Comparison of ENCODE assay signal across 1 cellular context in genomic region chr11:13602844-13603243, GRCh38.
TF ChIP-seq lines count a peak whose summit lies in the region.

No MANE protein-coding gene starts in this region.

TF ChIP-seq in H1, 55 proteins besides CTCF, POLR2A, EP300 and RAD21 (continued from another document):
- TF ChIP-seq ATF2 (IDR thresholded peaks at IDR 0.05; ENCODE audit: low read length) (no peak), CTBP2 (IDR thresholded peaks at IDR 0.05; ENCODE audit: borderline replicate concordance, insufficient read depth, insufficient read length, low read length) (no peak), RXRA (IDR thresholded peaks at IDR 0.05; ENCODE audit: insufficient read depth, low read depth, low read length) (no peak), KDM1A (IDR thresholded peaks at IDR 0.05; ENCODE audit: borderline replicate concordance, low read length) (no peak), TAF7 (optimal IDR thresholded peaks at IDR 0.05; ENCODE audit: borderline replicate concordance, low read depth, low read length) (no peak), MAX (IDR thresholded peaks at IDR 0.05) (no peak), KDM5A (IDR thresholded peaks at IDR 0.05; ENCODE audit: low read length) (no peak), SIN3A (conservative IDR thresholded peaks at IDR 0.05 in 1 of 2, IDR thresholded peaks at IDR 0.05 in 1 of 2; ENCODE audit: low read depth in 1 of 2, low read length in 2 of 2) (no peak), FOSL1 (IDR thresholded peaks at IDR 0.05; ENCODE audit: insufficient read depth, low read depth, low read length) (no peak), SP1 (IDR thresholded peaks at IDR 0.05; ENCODE audit: low read depth, low read length) (no peak), CBX5 (IDR thresholded peaks at IDR 0.05; ENCODE audit: low read depth, low read length) (no peak), JUN (IDR thresholded peaks at IDR 0.05; ENCODE audit: low read depth, low read length) (no peak), TEAD4 (IDR thresholded peaks at IDR 0.05; ENCODE audit: low read depth, low read length) (no peak), CHD7 (IDR thresholded peaks at IDR 0.05; ENCODE audit: insufficient replicate concordance, low read length) (no peak), E2F6 (IDR thresholded peaks at IDR 0.05) (no peak)
